22 cellular contexts compared by ENCODE assay signal in the genomic region with DNA sequence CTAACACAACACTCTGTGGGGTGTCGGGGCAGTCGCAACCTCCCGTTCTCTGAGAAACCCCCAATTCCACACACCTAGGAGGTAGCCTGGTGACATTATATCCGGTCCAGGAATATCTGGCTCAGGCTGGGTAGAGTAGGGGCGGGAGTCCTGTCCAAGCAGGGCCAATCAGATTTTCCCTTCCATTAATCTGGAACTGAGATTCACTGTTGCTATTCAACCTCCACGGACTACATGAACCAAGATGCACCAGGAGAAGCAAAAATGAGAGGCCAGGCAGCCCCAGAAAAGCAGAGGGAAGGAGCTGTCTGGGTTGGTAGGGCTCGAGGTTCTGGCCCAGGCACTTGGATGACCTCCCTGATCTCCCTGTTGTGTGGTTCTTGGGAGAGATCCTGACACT.
"Had no signal": no experiment of that assay in that cellular context is flagged by ENCODE, and none has a peak within 500 bp of the region (broad histone marks: within the 10 kb centered on the region; RNA-seq: fewer than 3 reads in every experiment).

No MANE protein-coding gene starts in this region.

- H3K9ac ChIP-seq: neural progenitor cell had no signal

- H3K27ac Mint-ChIP-seq: activated naive CD4-positive, alpha-beta T cell treated with anti-CD3 and anti-CD28 coated beads for 36 hours; neural progenitor cell had no signal

- H3K9me3 ChIP-seq: colonic mucosa, esophagus squamous epithelium, gastrocnemius medialis, psoas muscle, right atrium auricular region, spleen, upper lobe of left lung had no signal

- H3K36me3 Mint-ChIP-seq: naive B cell, neural progenitor cell had no signal

- DNase-seq: activated CD8-positive, alpha-beta memory T cell treated with anti-CD3 and anti-CD28 coated beads for 24 hours; activated CD8-positive, alpha-beta memory T cell treated with anti-CD3 and anti-CD28 coated beads, Interleukin-2, amount 50 U/mL, for 4 hours; activated effector memory CD4-positive, alpha-beta T cell treated with Interleukin-2 at 50 U/mL for 16 hours; activated naive CD4-positive, alpha-beta T cell treated with anti-CD3 and anti-CD28 coated beads for 36 hours; activated naive CD8-positive, alpha-beta T cell treated with anti-CD3 and anti-CD28 coated beads, Interleukin-2, amount 10 ng/mL, durations not matched to agents 7 days and 5 days; activated T-cell treated with anti-CD3 and anti-CD28 coated beads, Interleukin-2, amount 50 U/mL, for 48 hours; amygdala; colonic mucosa; esophagus squamous epithelium; gastrocnemius medialis; hypothalamus; mesendoderm; naive B cell; psoas muscle; spleen; stimulated activated CD4-positive, alpha-beta T cell treated with anti-CD3 and anti-CD28 coated beads, Interleukin-4, amount 100 ng/mL, for 1 hour; stimulated activated naive CD8-positive, alpha-beta T cell treated with anti-CD3 and anti-CD28 coated beads, Interleukin-15, Interleukin-2, amounts not matched to agents 100 U/mL and 50 U/mL, for 24 hours; T-helper 1 cell; WERI-Rb-1 had no signal

- H3K27me3 Mint-ChIP-seq: activated naive CD8-positive, alpha-beta T cell treated with anti-CD3 and anti-CD28 coated beads, Interleukin-2, amount 10 ng/mL, durations not matched to agents 7 days and 5 days had no signal

- H2AFZ ChIP-seq: neural progenitor cell had no signal

- H3K4me1 ChIP-seq: colonic mucosa, neural progenitor cell had no signal

- H3K27ac ChIP-seq: colonic mucosa, neural progenitor cell, psoas muscle, WERI-Rb-1 had no signal

- H3K36me3 ChIP-seq: colonic mucosa, esophagus squamous epithelium, gastrocnemius medialis, neural progenitor cell, right atrium auricular region, spleen, upper lobe of left lung, WERI-Rb-1 had no signal

- H3K4me3 Mint-ChIP-seq: activated naive CD4-positive, alpha-beta T cell treated with anti-CD3 and anti-CD28 coated beads for 36 hours; activated naive CD8-positive, alpha-beta T cell treated with anti-CD3 and anti-CD28 coated beads, Interleukin-2, amount 10 ng/mL, durations not matched to agents 7 days and 5 days; neural progenitor cell had no signal

- H3K27me3 ChIP-seq: colonic mucosa, esophagus squamous epithelium, gastrocnemius medialis, neural progenitor cell, right atrium auricular region, spleen, upper lobe of left lung had no signal

- H3K9me3 Mint-ChIP-seq: activated naive CD4-positive, alpha-beta T cell treated with anti-CD3 and anti-CD28 coated beads for 36 hours; activated naive CD8-positive, alpha-beta T cell treated with anti-CD3 and anti-CD28 coated beads, Interleukin-2, amount 10 ng/mL, durations not matched to agents 7 days and 5 days; neural progenitor cell had no signal

- ATAC-seq: gastrocnemius medialis; psoas muscle; stimulated activated naive CD8-positive, alpha-beta T cell treated with anti-CD3 and anti-CD28 coated beads, Interleukin-15, Interleukin-2, amounts not matched to agents 100 U/mL and 50 U/mL, for 24 hours had no signal

- H3K4me2 ChIP-seq: neural progenitor cell had no signal

- H3K4me3 ChIP-seq: colonic mucosa, esophagus squamous epithelium, gastrocnemius medialis, neural progenitor cell, psoas muscle, right atrium auricular region, spleen, upper lobe of left lung had no signal
